8 cellular contexts compared by ENCODE assay signal in the genomic region with DNA sequence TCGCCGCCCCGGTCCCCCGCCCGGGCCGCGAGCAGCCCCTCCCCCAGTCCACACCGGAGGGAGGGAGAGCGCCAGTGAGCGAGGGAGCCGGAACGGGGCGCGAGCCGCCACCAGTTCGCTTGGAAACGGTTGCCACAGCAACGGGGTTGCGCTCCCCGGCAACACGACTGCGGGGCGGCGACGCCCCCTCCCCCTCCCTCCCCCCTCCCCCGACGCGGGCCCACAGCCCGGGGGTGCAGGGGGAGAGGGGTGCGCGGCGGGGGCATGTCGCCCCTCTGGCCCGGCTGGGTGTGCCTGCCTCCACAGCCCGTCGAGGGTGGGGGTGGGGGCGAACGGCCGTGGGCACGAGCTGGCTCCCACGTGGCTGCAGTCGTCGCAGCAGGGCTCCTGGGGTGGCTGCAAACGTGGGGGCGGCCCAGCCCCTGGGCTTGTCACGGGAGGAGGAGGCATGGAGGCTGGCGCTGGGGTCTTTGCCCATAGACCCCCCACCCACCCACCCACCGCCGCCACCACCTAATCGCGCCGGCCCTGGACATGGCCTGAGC. TPM values are rescaled to one million over a fixed set of nuclear protein-coding genes. Genes with fewer than 3 reads are reported as not detected.
DNase-seq lines count a peak whose midpoint lies in the region; ATAC-seq and TF ChIP-seq lines count a peak whose summit lies in the region.

No MANE protein-coding gene starts in this region.

- H3K4me1 ChIP-seq in iPS DF 6.9 (ENCODE audit: control insufficient read depth, insufficient read depth, low read length) (peaks cover 3% of the 10 kb centered on the region; the same call in 1 of the 2 replicates), skeletal muscle tissue (ENCODE audit: control insufficient read depth in 3 of 3, insufficient read depth in 3 of 3, low read length in 3 of 3) (peaks cover 14 to 23% (median 16%) of the 10 kb centered on the region in 3 donors)

- in situ Hi-C loops in KBM-7 (cut with MboI; ENCODE audit: low pct_unique_long_range_greater_than_20kb, low sequenced_read_pairs): no loop called here
- in situ Hi-C loops in astrocyte of the cerebellum (cut with HindIII; ENCODE audit: low sequenced_read_pairs): loop anchor here (5.0 kb wide), 1 partner anchor 125 kb away; no protein-coding TSS in a partner anchor

- H3K4me3 ChIP-seq in astrocyte of the cerebellum (ENCODE audit: low read depth, low read length): peak overlapping the region; percentile 54
- peak overlapping the region; percentile 69; the same call in 1 of the 2 replicates for H3K4me3 ChIP-seq in iPS DF 6.9 (ENCODE audit: low read length)
- peak overlapping the region in 2 of 3 donors; percentile 71 to 78 for H3K4me3 ChIP-seq in skeletal muscle tissue (ENCODE audit: low read length in 3 of 3)

- no peaks in the 10 kb centered on the region for H3K36me3 ChIP-seq in iPS DF 6.9 (ENCODE audit: control insufficient read depth, insufficient read depth, low read length)
- H3K36me3 ChIP-seq in skeletal muscle tissue (ENCODE audit: control insufficient read depth in 3 of 3, insufficient read depth in 3 of 3, low read length in 3 of 3): peaks cover 0 to under 1% (median 0%) of the 10 kb centered on the region in 3 donors

- peak overlapping the region in 1 of 3 donors; percentile 79 for H3K9ac ChIP-seq in skeletal muscle tissue (ENCODE audit: low read depth in 1 of 3, low read length in 3 of 3)

- no peak overlapping the region for H3K27ac ChIP-seq in iPS DF 6.9 (ENCODE audit: low read length)
- H3K27ac ChIP-seq in skeletal muscle tissue (ENCODE audit: low read depth, low read length): no peak overlapping the region

- TF ChIP-seq CTCF in astrocyte of the cerebellum (IDR thresholded peaks at IDR 0.05; ENCODE audit: low read depth, low read length, missing control alignments): no peak

- DNase-seq in EL (peak; percentile 61), KBM-7 (peak; percentile 41), T follicular helper cell (ENCODE audit: low read depth) (peak; percentile 79), astrocyte of the cerebellum (ENCODE audit: low read depth) (no peak), iPS DF 6.9 (ENCODE audit: low read depth, low spot score) (no peak), inferior parietal cortex (ENCODE audit: extremely low spot score) (no peak)

- H3K27me3 ChIP-seq in iPS DF 6.9 (ENCODE audit: control insufficient read depth, insufficient read depth, low read length): 0 out of 2 replicates have a peak, but pooled peaks cover 1% of the 10 kb centered on the region
- peaks cover 4 to 34% (median 31%) of the 10 kb centered on the region in 3 donors for H3K27me3 ChIP-seq in skeletal muscle tissue (ENCODE audit: control insufficient read depth in 3 of 3, insufficient read depth in 3 of 3, low read length in 3 of 3)

- no CpG with 5 or more reads among the region's 52 CpGs for WGBS in iPS DF 6.9 (ENCODE audit: insufficient coverage, insufficient read length)

- H3K9me3 ChIP-seq in iPS DF 6.9 (ENCODE audit: control insufficient read depth, insufficient read depth, low read length): no peaks in the 10 kb centered on the region
- H3K9me3 ChIP-seq in skeletal muscle tissue (ENCODE audit: control insufficient read depth in 3 of 3, low read length in 3 of 3): no peaks in the 10 kb centered on the region

- ATAC-seq in GM21723 (IDR thresholded peaks at IDR 0.05; ENCODE audit: unreplicated experiment): peak; percentile 50

RNA-seq across cellular contexts. Expression of a gene that starts 0.5 kb away (rescaled TPM):
- total RNA-seq in skeletal muscle tissue: 0.52 TPM

RNA-seq across cellular contexts. Expression of a gene that starts 20.7 kb away (rescaled TPM):
- 12.5 TPM for total RNA-seq in skeletal muscle tissue

RNA-seq across cellular contexts. Expression of a gene that starts 26.3 kb away (rescaled TPM):
- 108 TPM for total RNA-seq in skeletal muscle tissue

RNA-seq across cellular contexts. Expression of a gene that starts 37.8 kb away (rescaled TPM):
- not detected for total RNA-seq in skeletal muscle tissue

RNA-seq across cellular contexts. Expression of a gene that starts 46.7 kb away (rescaled TPM):
- total RNA-seq in skeletal muscle tissue: not detected

Comparison
In these comparisons a context has a peak if more than half of its experiments do, and no peak if none do; other contexts are left out.
1. DNase-seq: peak in EL (single experiment), KBM-7 (single experiment) and T follicular helper cell (single experiment); none in astrocyte of the cerebellum (single experiment), iPS DF 6.9 (single experiment) and inferior parietal cortex (single experiment).
2. Peak in every context shown above with its lines, with median percentiles within 50 percentile points of each other: H3K4me3 ChIP-seq.